11 cellular contexts compared by ENCODE assay signal in the genomic region with DNA sequence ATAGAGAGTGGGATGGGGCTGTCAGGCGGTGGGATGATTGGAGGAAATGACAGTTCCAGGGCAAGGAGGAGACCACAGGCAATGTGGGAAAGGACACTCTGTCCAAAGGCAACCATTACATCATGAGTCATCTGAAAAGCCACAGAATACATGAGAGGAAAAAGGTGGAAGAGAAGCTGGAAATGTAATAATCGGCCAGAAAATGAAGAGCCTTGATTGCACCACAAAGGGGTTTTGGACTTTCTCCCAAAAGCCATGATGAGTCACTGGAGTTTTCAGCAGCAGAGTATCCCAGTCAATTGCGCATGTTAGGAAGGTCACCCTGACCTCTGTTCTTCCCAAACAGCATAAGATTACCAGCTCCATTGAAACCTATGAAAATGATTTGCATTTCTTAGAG.
"Had no signal": no experiment of that assay in that cellular context is flagged by ENCODE, and none has a peak within 500 bp of the region (broad histone marks: within the 10 kb centered on the region; RNA-seq: fewer than 3 reads in every experiment).

No MANE protein-coding gene starts in this region.

- H3K36me3 ChIP-seq: right atrium auricular region had no signal

- H3K27me3 ChIP-seq: body of pancreas, foreskin keratinocyte, right atrium auricular region had no signal

- ATAC-seq: activated CD4-positive, alpha-beta T cell treated with anti-CD3 and anti-CD28 coated beads for 36 hours; body of pancreas; foreskin keratinocyte; left ventricle myocardium superior; stimulated activated naive CD8-positive, alpha-beta T cell treated with anti-CD3 and anti-CD28 coated beads, Interleukin-15, Interleukin-2, amounts not matched to agents 100 U/mL and 50 U/mL, for 24 hours had no signal

- H3K4me3 ChIP-seq: body of pancreas, right atrium auricular region, smooth muscle cell had no signal

- H3K9me3 ChIP-seq: body of pancreas, right atrium auricular region had no signal

- DNase-seq: activated CD4-positive, alpha-beta memory T cell treated with anti-CD3 and anti-CD28 coated beads, Interleukin-2, amount 10 ng/mL, durations not matched to agents 7 days and 5 days; activated CD4-positive, alpha-beta T cell treated with anti-CD3 and anti-CD28 coated beads for 36 hours; activated naive CD4-positive, alpha-beta T cell treated with anti-CD3 and anti-CD28 coated beads, Interleukin-2, amount 10 ng/mL, durations not matched to agents 7 days and 5 days; activated T-cell treated with anti-CD3 and anti-CD28 coated beads, Interleukin-2, amount 50 U/mL, for 24 hours; caudate nucleus; foreskin keratinocyte; left ventricle myocardium superior; stimulated activated naive CD8-positive, alpha-beta T cell treated with anti-CD3 and anti-CD28 coated beads, Interleukin-15, Interleukin-2, amounts not matched to agents 100 U/mL and 50 U/mL, for 24 hours had no signal

- H3K4me1 ChIP-seq: body of pancreas, foreskin keratinocyte, right atrium auricular region had no signal

- H3K27ac ChIP-seq: body of pancreas, foreskin keratinocyte, right atrium auricular region had no signal
